15 cellular contexts compared by ENCODE assay signal in the genomic region with DNA sequence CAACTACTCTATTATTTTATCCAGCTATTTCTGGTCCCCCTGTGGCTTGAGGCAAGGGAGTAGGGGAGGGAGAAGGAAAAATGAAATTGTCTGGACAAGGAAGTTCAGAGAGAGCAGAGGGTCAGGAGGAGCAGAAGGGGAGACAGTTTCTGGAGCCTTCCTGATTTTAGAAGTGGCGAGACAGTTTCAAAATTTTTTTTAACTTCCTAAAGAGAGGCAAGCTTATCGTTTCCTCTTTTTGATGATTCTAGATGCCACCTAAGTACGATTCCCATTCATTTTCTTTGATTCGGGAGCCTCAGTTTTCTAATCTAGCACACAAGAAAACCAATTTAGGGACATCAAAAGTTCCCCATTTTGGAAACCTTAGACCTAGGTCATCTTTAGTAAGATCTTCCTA.
A peak's percentile ranks its signal among the peaks of the same experiment; 100 is the strongest.
DNase-seq lines count a peak whose midpoint lies in the region; ATAC-seq lines count a peak whose summit lies in the region.
"Had no signal": no experiment of that assay in that cellular context is flagged by ENCODE, and none has a peak within 500 bp of the region (broad histone marks: within the 10 kb centered on the region; RNA-seq: fewer than 3 reads in every experiment).

No MANE protein-coding gene starts in this region.

- ATAC-seq in HG03196 (IDR thresholded peaks at IDR 0.05; ENCODE audit: unreplicated experiment) (peak; percentile 17), HG03039 (IDR thresholded peaks at IDR 0.05; ENCODE audit: unreplicated experiment) (no peak), HG02973 (IDR thresholded peaks at IDR 0.05; ENCODE audit: unreplicated experiment) (no peak)
- ATAC-seq: esophagus mucosa, left ventricle myocardium superior had no signal

- DNase-seq in SIG-M5 treated with dmso at 0.1 percent for 504 hours (lab: John Stamatoyannopoulos, UW; ENCODE audit: unreplicated experiment) (peak; percentile 35), SIG-M5 (lab: John Stamatoyannopoulos, UW) (no peak), SKM-1 treated with dmso at 0.1 percent for 144 hours (lab: John Stamatoyannopoulos, UW; ENCODE audit: unreplicated experiment) (peak; percentile 54), DMS53 (lab: John Stamatoyannopoulos, UW) (no peak), NCI-H1417 (lab: John Stamatoyannopoulos, UW) (no peak)
- DNase-seq: activated CD4-positive, alpha-beta T cell treated with anti-CD3 and anti-CD28 coated beads for 1 hour; amniotic stem cell; H9; left ventricle myocardium superior; small intestine; SW 1271 had no signal

Comparison
In these comparisons a context has a peak if more than half of its experiments do, and no peak if none do; other contexts are left out.
1. DNase-seq: peak in SIG-M5 treated with dmso at 0.1 percent for 504 hours (single experiment) and SKM-1 treated with dmso at 0.1 percent for 144 hours (single experiment); none in SIG-M5 (single experiment), DMS53 (single experiment) and NCI-H1417 (0 of 3).